In genomic region chr3:195154793-195155535, GRCh38 we compare ENCODE assay signal across 8 cellular contexts.
DNase-seq lines count a peak whose midpoint lies in the region; ATAC-seq and TF ChIP-seq lines count a peak whose summit lies in the region.

No MANE protein-coding gene starts in this region.

- POLR2A ChIA-PET in activated CD8-positive, alpha-beta T cell treated with anti-CD3 and anti-CD28 coated beads for 36 hours (lab: Charles Lee), result interaction anchor here (0.9 to 1.2 kb wide), 3 partner anchors 9 to 95 kb away, joined by 3 to 5 read pairs (median 3); no protein-coding TSS in a partner anchor

- no peak overlapping the region for H2AFZ ChIP-seq in neuronal stem cell (ENCODE audit: low read length)

- H3K4ac ChIP-seq in neuronal stem cell (ENCODE audit: low read length), result no peak overlapping the region

- H3K9ac ChIP-seq in neuronal stem cell (ENCODE audit: low read depth, low read length, poor library complexity), result no peak overlapping the region

- H3K36me3 ChIP-seq in neuronal stem cell (replicated peaks in 1 of 2; ENCODE audit: control insufficient read depth in 2 of 2, insufficient read depth in 2 of 2, low read length in 2 of 2), result peaks cover 0 to 19% of the 10 kb centered on the region in 2 donors

- H2AK5ac ChIP-seq in neuronal stem cell (ENCODE audit: low read depth, low read length), result peak overlapping the region; percentile 53

- no peaks in the 10 kb centered on the region for H3K9me3 ChIP-seq in neuronal stem cell (replicated peaks in 1 of 2; ENCODE audit: control insufficient read depth in 2 of 2, insufficient read depth in 1 of 2, low read depth in 1 of 2, low read length in 2 of 2)

- peaks cover 36% of the 10 kb centered on the region for H3K4me1 Mint-ChIP-seq in activated CD8-positive, alpha-beta T cell treated with anti-CD3 and anti-CD28 coated beads for 36 hours (ENCODE audit: low read depth)
- peaks cover 37% of the 10 kb centered on the region for H3K4me1 Mint-ChIP-seq in progenitor cell of endocrine pancreas (ENCODE audit: low read depth)

- intact Hi-C loops in activated CD8-positive, alpha-beta T cell treated with anti-CD3 and anti-CD28 coated beads for 36 hours (cut with micrococcal nuclease), result no loop called here

- DNase-seq in GDM1 (lab: John Stamatoyannopoulos, UW) (peak; percentile 87), glomerular endothelial cell (ENCODE audit: extremely low read depth, low read depth, low spot score) (peak; percentile 96), neuronal stem cell (ENCODE audit: low spot score) (no peak), progenitor cell of endocrine pancreas (ENCODE audit: low spot score, unreplicated experiment) (no peak)
- peak; percentile 33 for DNase-seq in activated CD8-positive, alpha-beta T cell treated with anti-CD3 and anti-CD28 coated beads for 36 hours
- DNase-seq in effector CD8-positive, alpha-beta T cell (lab: John Stamatoyannopoulos, UW), result no peak

- H3K4me2 ChIP-seq in neuronal stem cell (ENCODE audit: insufficient read depth, low read length, poor library complexity, severe bottlenecking), result no peak overlapping the region

- no peak overlapping the region for H3K27ac ChIP-seq in neuronal stem cell (replicated peaks; ENCODE audit: low read length)

- TF ChIP-seq EP300 in Ishikawa (IDR thresholded peaks at IDR 0.05; ENCODE audit: borderline replicate concordance), result peak; percentile 65; the same call in 1 of the 2 replicates

- ATAC-seq in activated CD8-positive, alpha-beta T cell treated with anti-CD3 and anti-CD28 coated beads for 36 hours, result peak; percentile 60
- ATAC-seq in GM19351 (IDR thresholded peaks at IDR 0.05; ENCODE audit: unreplicated experiment), result no peak

- H3K4me1 ChIP-seq in neuronal stem cell (ENCODE audit: control insufficient read depth in 2 of 2, insufficient read depth in 1 of 2, low read depth in 1 of 2, low read length in 2 of 2), result peaks cover 35 to 51% of the 10 kb centered on the region in 2 donors

- no peak overlapping the region for H2BK120ac ChIP-seq in neuronal stem cell (ENCODE audit: low read depth, low read length)

- no peak overlapping the region for H2BK15ac ChIP-seq in neuronal stem cell (ENCODE audit: low read length)

- no peak overlapping the region for H3K4me3 ChIP-seq in neuronal stem cell (ENCODE audit: low read length in 2 of 2)

- H3K4me3 Mint-ChIP-seq in activated CD8-positive, alpha-beta T cell treated with anti-CD3 and anti-CD28 coated beads for 36 hours, result no peak overlapping the region
- H3K4me3 Mint-ChIP-seq in progenitor cell of endocrine pancreas (ENCODE audit: low read depth), result no peak overlapping the region

- H4K91ac ChIP-seq in neuronal stem cell (ENCODE audit: low read depth, low read length, poor library complexity), result peak overlapping the region; percentile 67

- no peaks in the 10 kb centered on the region for H3K27me3 Mint-ChIP-seq in activated CD8-positive, alpha-beta T cell treated with anti-CD3 and anti-CD28 coated beads for 36 hours
- peaks cover 42% of the 10 kb centered on the region for H3K27me3 Mint-ChIP-seq in progenitor cell of endocrine pancreas

- H3K27ac Mint-ChIP-seq in activated CD8-positive, alpha-beta T cell treated with anti-CD3 and anti-CD28 coated beads for 36 hours, result peak overlapping the region; percentile 80
- no peak overlapping the region for H3K27ac Mint-ChIP-seq in progenitor cell of endocrine pancreas

- CTCF ChIA-PET in activated CD8-positive, alpha-beta T cell treated with anti-CD3 and anti-CD28 coated beads for 36 hours (lab: Charles Lee), result interaction anchor here (1.1 to 1.6 kb wide), 4 partner anchors 12 to 472 kb away, joined by 3 to 4 read pairs (median 4); partner anchors contain the start of gene XXYLT1

- no peaks in the 10 kb centered on the region for H3K9me3 Mint-ChIP-seq in activated CD8-positive, alpha-beta T cell treated with anti-CD3 and anti-CD28 coated beads for 36 hours
- no peaks in the 10 kb centered on the region for H3K9me3 Mint-ChIP-seq in progenitor cell of endocrine pancreas (ENCODE audit: low read depth)

- no peak for TF ChIP-seq CTCF in activated CD8-positive, alpha-beta T cell treated with anti-CD3 and anti-CD28 coated beads for 36 hours (IDR thresholded peaks at IDR 0.05)
- no peak for TF ChIP-seq CTCF in progenitor cell of endocrine pancreas (IDR thresholded peaks at IDR 0.05; ENCODE audit: unreplicated experiment)

- no peak overlapping the region for H3K23ac ChIP-seq in neuronal stem cell (ENCODE audit: low read depth, low read length, poor library complexity)

- peaks cover 4% of the 10 kb centered on the region for H3K36me3 Mint-ChIP-seq in activated CD8-positive, alpha-beta T cell treated with anti-CD3 and anti-CD28 coated beads for 36 hours (ENCODE audit: low read depth)
- peaks cover 4% of the 10 kb centered on the region for H3K36me3 Mint-ChIP-seq in progenitor cell of endocrine pancreas (ENCODE audit: insufficient read depth)

- no peak overlapping the region for H3K14ac ChIP-seq in neuronal stem cell (ENCODE audit: low read length)

- no peaks in the 10 kb centered on the region for H3K27me3 ChIP-seq in neuronal stem cell (ENCODE audit: control insufficient read depth in 3 of 3, insufficient read depth in 3 of 3, low read depth in 1 of 3, low read length in 3 of 3)

- H2BK12ac ChIP-seq in neuronal stem cell (ENCODE audit: low read length), result no peak overlapping the region

- H3K79me1 ChIP-seq in neuronal stem cell (ENCODE audit: low read depth, low read length), result no peaks in the 10 kb centered on the region

- no CpG with 5 or more reads among the region's 16 CpGs for WGBS in neuronal stem cell (ENCODE audit: extremely low coverage in 2 of 2, insufficient read length in 2 of 2, insufficient replicate concordance in 1 of 2), 2 donors

- TF ChIP-seq RAD21 in Ishikawa (IDR thresholded peaks at IDR 0.05; ENCODE audit: low read depth), result peak; percentile 18; the same call in 1 of the 2 replicates

- peak overlapping the region; percentile 84 for H3K18ac ChIP-seq in neuronal stem cell (ENCODE audit: low read length)

- H4K8ac ChIP-seq in neuronal stem cell (ENCODE audit: low read depth, low read length), result no peak overlapping the region

- no peak overlapping the region for H2BK5ac ChIP-seq in neuronal stem cell (ENCODE audit: low read length)

TF ChIP-seq in Ishikawa, 13 proteins besides CTCF, POLR2A, EP300 and RAD21:
- TF ChIP-seq CEBPB (IDR thresholded peaks at IDR 0.05), result no peak
- 0 out of 2 replicates have a peak, but pooled peaks have one; percentile 16 for TF ChIP-seq TEAD4 (IDR thresholded peaks at IDR 0.05)
- TF ChIP-seq CREB1 (IDR thresholded peaks at IDR 0.05; ENCODE audit: low read depth), result no peak
- TF ChIP-seq, protein P1, sequence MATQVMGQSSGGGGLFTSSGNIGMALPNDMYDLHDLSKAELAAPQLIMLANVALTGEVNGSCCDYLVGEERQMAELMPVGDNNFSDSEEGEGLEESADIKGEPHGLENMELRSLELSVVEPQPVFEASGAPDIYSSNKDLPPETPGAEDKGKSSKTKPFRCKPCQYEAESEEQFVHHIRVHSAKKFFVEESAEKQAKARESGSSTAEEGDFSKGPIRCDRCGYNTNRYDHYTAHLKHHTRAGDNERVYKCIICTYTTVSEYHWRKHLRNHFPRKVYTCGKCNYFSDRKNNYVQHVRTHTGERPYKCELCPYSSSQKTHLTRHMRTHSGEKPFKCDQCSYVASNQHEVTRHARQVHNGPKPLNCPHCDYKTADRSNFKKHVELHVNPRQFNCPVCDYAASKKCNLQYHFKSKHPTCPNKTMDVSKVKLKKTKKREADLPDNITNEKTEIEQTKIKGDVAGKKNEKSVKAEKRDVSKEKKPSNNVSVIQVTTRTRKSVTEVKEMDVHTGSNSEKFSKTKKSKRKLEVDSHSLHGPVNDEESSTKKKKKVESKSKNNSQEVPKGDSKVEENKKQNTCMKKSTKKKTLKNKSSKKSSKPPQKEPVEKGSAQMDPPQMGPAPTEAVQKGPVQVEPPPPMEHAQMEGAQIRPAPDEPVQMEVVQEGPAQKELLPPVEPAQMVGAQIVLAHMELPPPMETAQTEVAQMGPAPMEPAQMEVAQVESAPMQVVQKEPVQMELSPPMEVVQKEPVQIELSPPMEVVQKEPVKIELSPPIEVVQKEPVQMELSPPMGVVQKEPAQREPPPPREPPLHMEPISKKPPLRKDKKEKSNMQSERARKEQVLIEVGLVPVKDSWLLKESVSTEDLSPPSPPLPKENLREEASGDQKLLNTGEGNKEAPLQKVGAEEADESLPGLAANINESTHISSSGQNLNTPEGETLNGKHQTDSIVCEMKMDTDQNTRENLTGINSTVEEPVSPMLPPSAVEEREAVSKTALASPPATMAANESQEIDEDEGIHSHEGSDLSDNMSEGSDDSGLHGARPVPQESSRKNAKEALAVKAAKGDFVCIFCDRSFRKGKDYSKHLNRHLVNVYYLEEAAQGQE (IDR thresholded peaks at IDR 0.05; ENCODE audit: low read depth), result no peak
- TF ChIP-seq ZBTB7A (IDR thresholded peaks at IDR 0.05; ENCODE audit: low read depth), result no peak
- TF ChIP-seq, protein P2, sequence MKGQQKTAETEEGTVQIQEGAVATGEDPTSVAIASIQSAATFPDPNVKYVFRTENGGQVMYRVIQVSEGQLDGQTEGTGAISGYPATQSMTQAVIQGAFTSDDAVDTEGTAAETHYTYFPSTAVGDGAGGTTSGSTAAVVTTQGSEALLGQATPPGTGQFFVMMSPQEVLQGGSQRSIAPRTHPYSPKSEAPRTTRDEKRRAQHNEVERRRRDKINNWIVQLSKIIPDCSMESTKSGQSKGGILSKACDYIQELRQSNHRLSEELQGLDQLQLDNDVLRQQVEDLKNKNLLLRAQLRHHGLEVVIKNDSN (IDR thresholded peaks at IDR 0.05), result peak; percentile 26
- TF ChIP-seq EGR1 (IDR thresholded peaks at IDR 0.05), result no peak
- no peak for TF ChIP-seq TAF1 (IDR thresholded peaks at IDR 0.05; ENCODE audit: low read depth)
- TF ChIP-seq FOXM1 (IDR thresholded peaks at IDR 0.05; ENCODE audit: borderline replicate concordance, low read depth), result no peak
- TF ChIP-seq NFIC (IDR thresholded peaks at IDR 0.05), result peak; percentile 95
- TF ChIP-seq TCF12 (IDR thresholded peaks at IDR 0.05; ENCODE audit: low read depth), result peak; percentile 9; the same call in 1 of the 2 replicates
- peak; percentile 26; the same call in 1 of the 2 replicates for TF ChIP-seq YY1 (IDR thresholded peaks at IDR 0.05; ENCODE audit: low read depth)
- TF ChIP-seq MAX (IDR thresholded peaks at IDR 0.05), result peak; percentile 82

Comparison
In these comparisons a context has a peak if more than half of its experiments do, and no peak if none do; other contexts are left out.
1. DNase-seq: peak in GDM1 (single experiment), activated CD8-positive, alpha-beta T cell treated with anti-CD3 and anti-CD28 coated beads for 36 hours (single experiment) and glomerular endothelial cell (single experiment); none in neuronal stem cell (single experiment), progenitor cell of endocrine pancreas (single experiment) and effector CD8-positive, alpha-beta T cell (single experiment).